1 cellular context compared by ENCODE assay signal in the genomic region with DNA sequence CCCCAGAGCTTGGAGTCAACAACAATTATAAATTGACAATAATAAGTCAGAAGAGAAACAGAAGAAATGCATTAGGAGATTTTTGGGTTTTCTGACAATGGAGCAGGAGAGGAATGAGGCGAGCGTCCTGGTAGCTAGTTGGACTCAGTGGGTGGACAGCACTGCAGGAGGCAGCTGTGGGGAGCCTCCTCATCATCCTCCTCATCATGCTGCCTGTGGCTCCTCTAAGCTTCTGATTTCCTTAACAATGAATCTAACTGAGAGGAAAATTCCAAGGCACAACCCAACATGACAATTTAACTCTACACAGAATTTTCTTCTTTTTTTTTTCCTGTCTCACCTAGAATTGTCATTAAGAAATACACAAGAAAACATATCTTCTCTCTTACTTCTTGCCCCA.
TF ChIP-seq lines count a peak whose summit lies in the region.

No MANE protein-coding gene starts in this region.

TF ChIP-seq in GM23338, 12 proteins besides CTCF, POLR2A, EP300 and RAD21 (continued from another document):
- peak; percentile 94 for TF ChIP-seq ZNF462 (CRISPR knock-in tag; IDR thresholded peaks at IDR 0.05)
